ENCODE assay signal across 24 cellular contexts in the genomic region with DNA sequence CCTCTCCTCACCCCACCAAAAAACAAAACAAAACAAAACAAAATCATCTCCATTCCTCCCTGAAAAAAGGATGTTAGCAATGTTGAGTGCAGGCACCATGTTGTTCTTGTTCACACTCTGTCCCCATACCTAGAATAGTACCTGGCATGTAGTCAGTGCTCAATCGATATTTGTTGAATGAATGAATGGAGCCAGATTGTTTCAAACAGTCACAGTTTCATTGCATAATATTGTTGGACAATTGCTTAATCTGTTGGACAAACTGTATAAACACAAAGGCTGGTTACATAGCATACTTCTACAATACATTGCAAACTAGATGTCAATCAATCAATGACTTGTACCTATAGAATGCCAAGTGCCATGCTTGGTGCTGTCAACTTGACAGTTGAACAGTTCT.
"Had no signal": no experiment of that assay in that cellular context is flagged by ENCODE, and none has a peak within 500 bp of the region (broad histone marks: within the 10 kb centered on the region; RNA-seq: fewer than 3 reads in every experiment).

No MANE protein-coding gene starts in this region.

- DNase-seq: activated CD4-positive, alpha-beta memory T cell treated with anti-CD3 and anti-CD28 coated beads, Interleukin-2, amount 10 ng/mL, durations not matched to agents 7 days and 5 days; activated CD4-positive, alpha-beta T cell treated with anti-CD3 and anti-CD28 coated beads for 36 hours; activated CD4-positive, alpha-beta T cell treated with anti-CD3 and anti-CD28 coated beads, Interleukin-2, amount 50 U/mL, for 1 hour; activated gamma-delta T cell; activated naive CD4-positive, alpha-beta T cell treated with anti-CD3 and anti-CD28 coated beads for 36 hours; activated T-cell treated with anti-CD3 and anti-CD28 coated beads for 4 hours; activated T-cell treated with anti-CD3 and anti-CD28 coated beads, Interleukin-2, amount 50 U/mL, for 48 hours; cerebellar nuclear complex; Kasumi-1; NCI-H1105; NCI-H1436; NCI-H1694 treated with DMSO at 0.1 percent for 48 hours; NCI-H2029 treated with DMSO at 0.1 percent for 48 hours; NCI-H510A treated with DMSO at 0.1 percent for 48 hours; NCI-H69; NK-92 treated with Interleukin-12 subunit alpha and Interleukin-12 subunit beta, amount 100 ng/mL, for 24 hours; Peyer's patch; Right ventricle myocardium superior; SJCRH30; SK-N-SH; T-helper 1 cell; WERI-Rb-1 had no signal

- H3K9me3 ChIP-seq: Peyer's patch, SJCRH30, SK-N-SH had no signal

- H3K9ac ChIP-seq: SK-N-SH had no signal

- H3K4me2 ChIP-seq: SK-N-SH had no signal

- H3K4me1 ChIP-seq: Peyer's patch, SJCRH30 had no signal

- H3K4me3 ChIP-seq: Peyer's patch, SJCRH30 had no signal

- H3K27me3 ChIP-seq: Peyer's patch, SJCRH30 had no signal

- ATAC-seq: activated CD4-positive, alpha-beta T cell treated with anti-CD3 and anti-CD28 coated beads for 36 hours; activated T-helper 17 cell treated with anti-CD3 and anti-CD28 coated beads, Interleukin-2, amount 50 U/mL, for 72 hours had no signal

- H3K27ac ChIP-seq: Peyer's patch, RWPE1, SJCRH30, WERI-Rb-1 had no signal

- H3K36me3 ChIP-seq: Peyer's patch, SJCRH30, WERI-Rb-1 had no signal
